ENCODE assay signal across 20 cellular contexts in the genomic region with DNA sequence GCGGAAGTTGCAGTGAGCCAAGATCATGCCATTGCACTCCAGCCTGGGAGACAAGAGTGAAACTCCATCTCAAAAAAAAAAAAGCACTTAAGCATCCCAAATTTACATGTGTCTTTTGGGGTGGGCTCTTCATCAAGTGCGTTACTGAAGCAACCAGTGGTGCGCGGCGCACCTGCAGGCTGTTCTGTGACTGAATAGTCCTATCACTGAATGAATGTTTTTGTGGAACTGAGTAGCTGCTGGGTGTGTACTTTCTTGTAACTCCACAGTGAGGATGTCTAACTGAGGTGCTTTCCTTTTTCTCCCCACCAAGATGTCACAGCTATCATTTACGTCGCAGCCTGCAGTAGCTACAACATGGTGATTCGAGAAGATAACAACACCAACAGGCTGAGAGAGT.
"Had no signal": no experiment of that assay in that cellular context is flagged by ENCODE, and none has a peak within 500 bp of the region (broad histone marks: within the 10 kb centered on the region; RNA-seq: fewer than 3 reads in every experiment).

No MANE protein-coding gene starts in this region.

- H3K4me3 Mint-ChIP-seq: activated CD4-positive, alpha-beta T cell treated with anti-CD3 and anti-CD28 coated beads, Interleukin-2, amount 10 ng/mL, durations not matched to agents 7 days and 5 days; activated CD8-positive, alpha-beta T cell treated with anti-CD3 and anti-CD28 coated beads for 36 hours; activated naive CD4-positive, alpha-beta T cell treated with anti-CD3 and anti-CD28 coated beads, Interleukin-2, amount 50 U/mL, for 24 hours; activated T-cell treated with anti-CD3 and anti-CD28 coated beads, Interleukin-2, amount 50 U/mL, for 24 hours; activated T-helper 1 cell treated with anti-CD3 and anti-CD28 coated beads, Interleukin-12 subunit alpha, Interleukin-12 subunit beta, Interleukin-2, Interleukin-4 antibody, amounts not matched to agents 30 ng/mL and 10 ng/mL and 1 ng/mL, durations not matched to agents 14 hours and 24 hours and 36 hours; T-helper 17 cell had no signal

- ATAC-seq: activated CD8-positive, alpha-beta T cell treated with anti-CD3 and anti-CD28 coated beads for 36 hours; T-helper 17 cell had no signal

- H3K9me3 Mint-ChIP-seq: activated CD4-positive, alpha-beta T cell treated with anti-CD3 and anti-CD28 coated beads, Interleukin-2, amount 10 ng/mL, durations not matched to agents 7 days and 5 days; activated CD8-positive, alpha-beta T cell treated with anti-CD3 and anti-CD28 coated beads for 36 hours; activated naive CD4-positive, alpha-beta T cell treated with anti-CD3 and anti-CD28 coated beads, Interleukin-2, amount 50 U/mL, for 24 hours; activated T-cell treated with anti-CD3 and anti-CD28 coated beads, Interleukin-2, amount 50 U/mL, for 24 hours; activated T-helper 1 cell treated with anti-CD3 and anti-CD28 coated beads, Interleukin-12 subunit alpha, Interleukin-12 subunit beta, Interleukin-2, Interleukin-4 antibody, amounts not matched to agents 30 ng/mL and 10 ng/mL and 1 ng/mL, durations not matched to agents 14 hours and 24 hours and 36 hours had no signal

- H3K4me1 Mint-ChIP-seq: activated CD4-positive, alpha-beta T cell treated with anti-CD3 and anti-CD28 coated beads, Interleukin-2, amount 10 ng/mL, durations not matched to agents 7 days and 5 days; activated naive CD4-positive, alpha-beta T cell treated with anti-CD3 and anti-CD28 coated beads, Interleukin-2, amount 50 U/mL, for 24 hours had no signal

- H3K27ac Mint-ChIP-seq: activated CD4-positive, alpha-beta T cell treated with anti-CD3 and anti-CD28 coated beads, Interleukin-2, amount 10 ng/mL, durations not matched to agents 7 days and 5 days; activated CD8-positive, alpha-beta T cell treated with anti-CD3 and anti-CD28 coated beads for 36 hours; activated naive CD4-positive, alpha-beta T cell treated with anti-CD3 and anti-CD28 coated beads, Interleukin-2, amount 50 U/mL, for 24 hours; activated T-cell treated with anti-CD3 and anti-CD28 coated beads, Interleukin-2, amount 50 U/mL, for 24 hours; activated T-helper 1 cell treated with anti-CD3 and anti-CD28 coated beads, Interleukin-12 subunit alpha, Interleukin-12 subunit beta, Interleukin-2, Interleukin-4 antibody, amounts not matched to agents 30 ng/mL and 10 ng/mL and 1 ng/mL, durations not matched to agents 14 hours and 24 hours and 36 hours; T-helper 17 cell had no signal

- FAIRE-seq: bronchial epithelial cell had no signal

- H3K27me3 Mint-ChIP-seq: activated naive CD4-positive, alpha-beta T cell treated with anti-CD3 and anti-CD28 coated beads, Interleukin-2, amount 50 U/mL, for 24 hours had no signal

- H3K36me3 Mint-ChIP-seq: activated naive CD4-positive, alpha-beta T cell treated with anti-CD3 and anti-CD28 coated beads, Interleukin-2, amount 50 U/mL, for 24 hours had no signal

- DNase-seq: activated CD4-positive, alpha-beta T cell treated with anti-CD3 and anti-CD28 coated beads, Interleukin-2, amount 10 ng/mL, durations not matched to agents 7 days and 5 days; activated CD4-positive, CD25-positive, alpha-beta regulatory T cell; activated CD8-positive, alpha-beta T cell treated with anti-CD3 and anti-CD28 coated beads for 36 hours; activated effector memory CD4-positive, alpha-beta T cell treated with Interleukin-2 at 50 U/mL for 16 hours; activated naive CD4-positive, alpha-beta T cell; aorta; central memory CD4-positive, alpha-beta T cell; KG1; NCI-H1092; NCI-H2029; NCI-H446; NCI-H524; PC-9; SIG-M5; T-helper 17 cell; T-helper 9 cell had no signal
